Comparison of ENCODE assay signal across 17 cellular contexts in the genomic region with DNA sequence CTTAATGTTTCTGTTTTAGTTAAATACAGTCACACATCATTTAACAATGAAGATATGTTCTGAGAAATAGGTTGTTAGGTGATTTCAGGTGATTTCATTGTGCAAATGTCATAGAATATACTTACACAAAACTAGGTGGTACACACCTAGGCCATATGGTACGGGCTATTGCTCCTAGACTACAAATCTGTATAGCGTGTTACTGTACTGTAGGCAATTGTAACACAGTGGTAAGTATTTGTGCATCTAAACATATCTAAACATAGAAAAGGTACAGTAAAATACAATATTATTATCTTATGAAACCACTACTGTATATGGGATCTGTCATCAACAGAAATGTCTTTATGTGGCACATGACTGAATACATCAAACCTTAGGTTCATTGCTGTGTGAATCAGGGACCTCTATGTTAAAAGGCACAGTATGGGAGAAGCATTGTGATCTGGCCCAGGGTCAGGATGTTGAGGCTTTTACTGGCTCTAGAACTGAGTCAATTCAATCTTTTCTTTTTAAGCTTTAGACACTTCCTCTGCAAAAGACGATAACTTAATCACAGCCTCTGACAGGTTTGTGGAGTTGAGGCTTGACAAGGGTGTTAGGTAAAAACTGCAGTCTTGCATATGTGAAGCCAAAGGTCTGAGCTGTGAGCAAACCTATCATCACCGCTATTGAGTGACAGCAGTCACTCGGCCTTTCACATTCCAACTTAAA. TPM values are rescaled to one million over a fixed set of nuclear protein-coding genes. Genes with fewer than 3 reads are reported as not detected.
A peak's percentile ranks its signal among the peaks of the same experiment; 100 is the strongest.
DNase-seq lines count a peak whose midpoint lies in the region; ATAC-seq and TF ChIP-seq lines count a peak whose summit lies in the region.
"Had no signal": no experiment of that assay in that cellular context is flagged by ENCODE, and none has a peak within 500 bp of the region (broad histone marks: within the 10 kb centered on the region; RNA-seq: fewer than 3 reads in every experiment).

No MANE protein-coding gene starts in this region.

- H3K36me3 Mint-ChIP-seq in CD8-positive, alpha-beta memory T cell: peaks cover 0 to 1% (median 0%) of the 10 kb centered on the region in 3 donors
- H3K36me3 Mint-ChIP-seq in T-helper 17 cell (ENCODE audit: low read depth): no peaks in the 10 kb centered on the region
- H3K36me3 Mint-ChIP-seq in immature natural killer cell: no peaks in the 10 kb centered on the region
- H3K36me3 Mint-ChIP-seq: naive B cell had no signal

- no peak for TF ChIP-seq CTCF in foreskin keratinocyte (conservative IDR thresholded peaks at IDR 0.05)
- TF ChIP-seq CTCF in testis (IDR thresholded peaks at IDR 0.05): no peak
- TF ChIP-seq CTCF in heart left ventricle (IDR thresholded peaks at IDR 0.05): no peak

- no peak for TF ChIP-seq POLR2A in testis (IDR thresholded peaks at IDR 0.05)
- TF ChIP-seq POLR2A in heart left ventricle (IDR thresholded peaks at IDR 0.05): no peak

- no peak overlapping the region for H3K27ac ChIP-seq in CD8-positive, alpha-beta memory T cell (ENCODE audit: low read depth, low read length)
- H3K27ac ChIP-seq in foreskin keratinocyte (no peak overlapping the region), testis (no peak overlapping the region), heart left ventricle (peak overlapping the region in 1 of 12 donors; percentile 11)
- H3K27ac ChIP-seq: breast epithelium, right atrium auricular region, thyroid gland had no signal

- H3K36me3 ChIP-seq in CD8-positive, alpha-beta memory T cell (ENCODE audit: insufficient read depth, low read length): no peaks in the 10 kb centered on the region
- H3K36me3 ChIP-seq in testis (ENCODE audit: low read depth, missing control alignments) (no peaks in the 10 kb centered on the region), heart left ventricle (peaks cover 0 to 4% (median 0%) of the 10 kb centered on the region in 9 donors)
- H3K36me3 ChIP-seq: breast epithelium, right atrium auricular region, thyroid gland had no signal

- peak overlapping the region in 4 of 7 donors; percentile 18 to 39 (median 29) for H3K4me3 Mint-ChIP-seq in CD8-positive, alpha-beta memory T cell
- H3K4me3 Mint-ChIP-seq in T-helper 17 cell (peak overlapping the region; percentile 41), immature natural killer cell (peak overlapping the region; percentile 1 to 64 (median 42))
- H3K4me3 Mint-ChIP-seq: GM23338 had no signal

- no peaks in the 10 kb centered on the region for H3K9me3 Mint-ChIP-seq in CD8-positive, alpha-beta memory T cell
- no peaks in the 10 kb centered on the region for H3K9me3 Mint-ChIP-seq in immature natural killer cell
- H3K9me3 Mint-ChIP-seq: GM23338, naive B cell had no signal

- intact Hi-C loops in testis (cut with DNase I; ENCODE audit: low total_unique reads) (no loop called here), heart left ventricle (cut with DNase I) (loop anchor here (2.0 to 10.0 kb wide), 5 partner anchors 230 to 255 kb away; a partner anchor contains a TSS)

- H3K27me3 Mint-ChIP-seq in CD8-positive, alpha-beta memory T cell: peaks cover 0 to 3% of the 10 kb centered on the region in 2 donors
- no peaks in the 10 kb centered on the region for H3K27me3 Mint-ChIP-seq in T-helper 17 cell
- peaks cover 22 to 49% (median 26%) of the 10 kb centered on the region in 3 donors for H3K27me3 Mint-ChIP-seq in immature natural killer cell (ENCODE audit: low read depth in 3 of 3)
- H3K27me3 Mint-ChIP-seq: naive B cell had no signal

- H3K4me3 ChIP-seq in CD8-positive, alpha-beta memory T cell (ENCODE audit: low read length): no peak overlapping the region
- H3K4me3 ChIP-seq in testis: no peak overlapping the region
- H3K4me3 ChIP-seq in heart left ventricle: no peak overlapping the region
- H3K4me3 ChIP-seq: breast epithelium, GM23338, right atrium auricular region, thyroid gland had no signal

- peak; percentile 27 for ATAC-seq in GM18858 (IDR thresholded peaks at IDR 0.05; ENCODE audit: unreplicated experiment)
- ATAC-seq in T-helper 17 cell: peak; percentile 24
- no peak for ATAC-seq in foreskin keratinocyte
- no peak for ATAC-seq in heart left ventricle
- ATAC-seq: GM23338 had no signal

- H3K9me3 ChIP-seq in CD8-positive, alpha-beta memory T cell (ENCODE audit: low read length): no peaks in the 10 kb centered on the region
- H3K9me3 ChIP-seq in T-helper 17 cell (ENCODE audit: control insufficient read depth, low read length, poor library complexity, severe bottlenecking) (no peaks in the 10 kb centered on the region), testis (no peaks in the 10 kb centered on the region), heart left ventricle (no peaks in the 10 kb centered on the region)
- H3K9me3 ChIP-seq: breast epithelium, right atrium auricular region, thyroid gland had no signal

- H3K27me3 ChIP-seq in CD8-positive, alpha-beta memory T cell (ENCODE audit: insufficient read depth, low read length, poor library complexity, severe bottlenecking): no peaks in the 10 kb centered on the region
- no peaks in the 10 kb centered on the region for H3K27me3 ChIP-seq in foreskin keratinocyte
- no peaks in the 10 kb centered on the region for H3K27me3 ChIP-seq in testis
- peaks cover 0 to 6% (median 0%) of the 10 kb centered on the region in 9 donors for H3K27me3 ChIP-seq in heart left ventricle
- H3K27me3 ChIP-seq: breast epithelium, right atrium auricular region, thyroid gland had no signal

- peak overlapping the region; percentile 8 to 87 (median 46) for H3K27ac Mint-ChIP-seq in CD8-positive, alpha-beta memory T cell
- H3K27ac Mint-ChIP-seq in T-helper 17 cell (peak overlapping the region; percentile 92), immature natural killer cell (no peak overlapping the region)
- H3K27ac Mint-ChIP-seq: GM23338 had no signal

- peaks cover 79 to 80% (median 79%) of the 10 kb centered on the region in 3 donors for H3K4me1 Mint-ChIP-seq in CD8-positive, alpha-beta memory T cell
- peaks cover 68% of the 10 kb centered on the region for H3K4me1 Mint-ChIP-seq in T-helper 17 cell
- peaks cover 48 to 76% of the 10 kb centered on the region in 2 donors for H3K4me1 Mint-ChIP-seq in immature natural killer cell

- POLR2A ChIA-PET in CD8-positive, alpha-beta memory T cell (lab: Charles Lee): interaction anchor here (0.6 to 1.8 kb wide), 5 partner anchors 17 to 1368 kb away, joined by 3 to 10 read pairs (median 6); a partner anchor contains a TSS

- no peak for DNase-seq in CD8-positive, alpha-beta memory T cell
- DNase-seq in T-helper 17 cell (no peak), immature natural killer cell (peak in 2 of 3 donors; percentile 26), epidermal melanocyte (ENCODE audit: insufficient read length, low spot score) (no peak), foreskin keratinocyte (no peak), testis (no peak), heart left ventricle (no peak)
- DNase-seq: Calu3, glutamatergic neuron, naive B cell, NCI-H1092, NCI-H446, thyroid gland had no signal

- CTCF ChIA-PET in CD8-positive, alpha-beta memory T cell (lab: Charles Lee): interaction anchor here (0.8 to 3.8 kb wide), 12 partner anchors 9 to 253 kb away, joined by 3 to 26 read pairs (median 4); a partner anchor contains a TSS

- WGBS in testis, 2 donors: 87 to 89% methylated on average over 5 of the region's 5 CpGs
- 74 to 79% (median 77%) methylated on average over 5 of the region's 5 CpGs for WGBS in heart left ventricle, 4 donors

- peaks cover 79% of the 10 kb centered on the region for H3K4me1 ChIP-seq in CD8-positive, alpha-beta memory T cell (ENCODE audit: insufficient read depth, low read length)
- H3K4me1 ChIP-seq in foreskin keratinocyte: no peaks in the 10 kb centered on the region
- no peaks in the 10 kb centered on the region for H3K4me1 ChIP-seq in testis
- H3K4me1 ChIP-seq in heart left ventricle: peaks cover 0 to 50% (median 0%) of the 10 kb centered on the region in 12 donors
- H3K4me1 ChIP-seq: breast epithelium had no signal

RNA-seq across cellular contexts. Expression of a gene that starts 17.5 kb away (rescaled TPM):
- 10 to 100 TPM; 74.7 to 75.2 TPM for total RNA-seq in CD8-positive, alpha-beta memory T cell
- 200 TPM for polyA plus RNA-seq in CD8-positive, alpha-beta memory T cell
- 10 to 100 TPM; 75.6 to 90.6 TPM for total RNA-seq in T-helper 17 cell
- polyA plus RNA-seq in immature natural killer cell: 100 to 1,000 TPM; 107 to 282 (median 117) TPM
- total RNA-seq in foreskin keratinocyte: 17.5 and 19.6 TPM in 2 replicates
- 15.6 and 15.7 TPM in 2 replicates for polyA plus RNA-seq in foreskin keratinocyte
- total RNA-seq in testis: 1 to 10 TPM; 6.2 to 6.7 TPM
- 8.2 TPM for polyA plus RNA-seq in testis (ENCODE audit: insufficient read depth, low read depth, low replicate concordance)
- 10 to 100 TPM in 2 of 9 donors, 1 to 10 TPM in 7; 2.6 to 27.9 (median 5.4) TPM for total RNA-seq in heart left ventricle
- polyA plus RNA-seq in heart left ventricle: 1 to 10 TPM; 2.9 to 4.8 TPM
- total RNA-seq: Calu3 had no signal

Comparison
In these comparisons a context has a peak if more than half of its experiments do, and no peak if none do; other contexts are left out.
1. DNase-seq: peak in immature natural killer cell (2 of 3); none in CD8-positive, alpha-beta memory T cell (0 of 5), T-helper 17 cell (0 of 3), epidermal melanocyte (single experiment), foreskin keratinocyte (0 of 2), testis (single experiment) and heart left ventricle (0 of 5).
2. H3K27ac Mint-ChIP-seq: peak in CD8-positive, alpha-beta memory T cell (8 of 8) and T-helper 17 cell (single experiment); none in immature natural killer cell (0 of 6).
3. ATAC-seq: peak in GM18858 (single experiment) and T-helper 17 cell (single experiment); none in foreskin keratinocyte (single experiment) and heart left ventricle (0 of 4).
4. Peak in every context shown above with its lines, with median percentiles within 50 percentile points of each other: H3K4me3 Mint-ChIP-seq.